Comparison of ENCODE assay signal across 8 cellular contexts in the genomic region with DNA sequence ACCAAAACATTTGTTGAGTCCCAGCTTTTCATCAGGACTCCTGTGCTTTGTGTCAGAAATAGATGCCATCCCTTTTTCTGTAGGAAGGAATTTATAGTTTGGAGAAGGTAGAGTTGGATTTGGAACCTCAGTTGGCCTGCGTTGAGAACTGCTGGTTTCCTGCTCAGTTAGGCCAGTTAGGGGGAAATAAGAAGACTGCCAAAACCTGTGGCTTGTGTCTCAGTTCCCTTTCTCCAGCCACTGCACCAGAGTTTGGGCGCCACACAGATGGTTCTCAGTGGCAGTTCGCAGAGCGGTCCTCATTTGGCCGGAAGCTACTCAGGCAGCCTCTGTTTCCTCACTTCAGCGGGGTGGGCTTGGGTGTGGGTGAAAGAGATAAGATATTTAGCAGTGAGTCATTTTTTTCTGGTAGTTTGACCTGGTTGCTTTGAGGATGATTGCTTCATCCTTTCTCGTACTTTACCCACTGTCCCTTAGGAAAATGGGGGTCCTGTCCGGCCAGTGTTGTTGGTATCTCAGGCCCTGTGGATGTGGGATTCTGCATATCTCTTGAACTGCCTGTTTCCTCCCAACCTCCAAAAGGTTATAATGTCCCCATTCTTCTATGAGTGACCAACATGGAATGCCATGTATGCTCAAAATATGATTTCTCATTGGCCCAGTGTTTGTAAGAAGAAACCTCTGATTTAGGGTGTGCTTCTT.
DNase-seq lines count a peak whose midpoint lies in the region; ATAC-seq lines count a peak whose summit lies in the region.

No MANE protein-coding gene starts in this region.

- peak; percentile 83 for DNase-seq in CMK (ENCODE audit: low read depth)
- peak; percentile 38 for DNase-seq in SW480 (ENCODE audit: low spot score)
- DNase-seq in germinal center (ENCODE audit: low spot score) = peak; percentile 67
- peak; percentile 16 to 40 for DNase-seq in stimulated activated CD8-positive, alpha-beta memory T cell treated with anti-CD3 and anti-CD28 coated beads, Interleukin-4, amount 100 ng/mL, for 4 hours (ENCODE audit: low read depth in 2 of 2, low spot score in 1 of 2)
- DNase-seq in NCI-H1105 treated with DMSO at 0.1 percent for 48 hours (lab: John Stamatoyannopoulos, UW) = no peak
- no peak for DNase-seq in superior temporal gyrus (ENCODE audit: extremely low spot score)

- ATAC-seq in GM19397 (IDR thresholded peaks at IDR 0.05; ENCODE audit: unreplicated experiment) = peak; percentile 90
- ATAC-seq in HG03196 (IDR thresholded peaks at IDR 0.05; ENCODE audit: unreplicated experiment) = peak; percentile 72

Comparison
In these comparisons a context has a peak if more than half of its experiments do, and no peak if none do; other contexts are left out.
1. DNase-seq: peak in CMK (single experiment), SW480 (single experiment), germinal center (single experiment) and stimulated activated CD8-positive, alpha-beta memory T cell treated with anti-CD3 and anti-CD28 coated beads, Interleukin-4, amount 100 ng/mL, for 4 hours (2 of 2); none in NCI-H1105 treated with DMSO at 0.1 percent for 48 hours (single experiment) and superior temporal gyrus (single experiment).